Comparison of ENCODE assay signal across 18 cellular contexts in the genomic region with DNA sequence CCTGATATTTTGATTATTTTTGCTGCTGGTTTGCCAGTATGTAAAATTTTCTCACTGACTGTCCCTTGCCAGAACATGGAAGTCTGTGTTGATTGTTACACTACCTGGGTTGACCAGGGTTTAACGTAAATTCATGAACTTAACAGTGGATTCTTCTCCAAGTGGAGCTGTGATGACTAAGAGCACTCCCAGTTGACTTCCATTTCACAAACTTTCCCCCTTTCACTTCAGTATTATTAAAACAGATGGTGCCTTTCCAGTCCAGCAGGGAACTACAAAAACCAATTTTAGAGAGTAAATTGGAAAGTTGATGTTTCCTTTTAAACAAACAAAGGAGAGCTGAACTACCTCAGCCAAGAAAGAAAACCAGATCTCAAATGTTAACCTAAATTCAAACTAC.
DNase-seq lines count a peak whose midpoint lies in the region; ATAC-seq and TF ChIP-seq lines count a peak whose summit lies in the region.
"Had no signal": no experiment of that assay in that cellular context is flagged by ENCODE, and none has a peak within 500 bp of the region (broad histone marks: within the 10 kb centered on the region; RNA-seq: fewer than 3 reads in every experiment).

No MANE protein-coding gene starts in this region.

- TF ChIP-seq EP300 in upper lobe of left lung (IDR thresholded peaks at IDR 0.05): no peak

- DNase-seq in RPMI7951 (ENCODE audit: low read depth) (peak; percentile 55), fibroblast of gingiva (ENCODE audit: low read depth) (peak; percentile 20), neural crest cell (ENCODE audit: low read depth, low spot score) (no peak), upper lobe of left lung (no peak), AG20443 (ENCODE audit: low spot score) (no peak), glutamatergic neuron (no peak), NCI-H1436 (lab: John Stamatoyannopoulos, UW) (no peak)
- DNase-seq: activated CD4-positive, alpha-beta T cell treated with anti-CD3 and anti-CD28 coated beads, Interleukin-2, amount 50 U/mL, for 4 hours; anterior cingulate cortex; CD8-positive, alpha-beta T cell; EL; hypothalamus; NCI-H1417; NCI-H526; RPMI8226; T1000 had no signal

- H3K4me3 Mint-ChIP-seq in neural crest cell (no peak overlapping the region), glutamatergic neuron (ENCODE audit: unreplicated experiment) (no peak overlapping the region)
- H3K4me3 Mint-ChIP-seq: activated T-helper 1 cell treated with anti-CD3 and anti-CD28 coated beads, Interleukin-12 subunit alpha, Interleukin-12 subunit beta, Interleukin-2, Interleukin-4 antibody, amounts not matched to agents 30 ng/mL and 10 ng/mL and 1 ng/mL, durations not matched to agents 14 hours and 24 hours and 36 hours; CD8-positive, alpha-beta T cell had no signal

- H3K4me1 Mint-ChIP-seq in neural crest cell (peaks cover 24% of the 10 kb centered on the region), glutamatergic neuron (ENCODE audit: low read depth, unreplicated experiment) (no peaks in the 10 kb centered on the region)

- no peak overlapping the region for H3K4me3 ChIP-seq in upper lobe of left lung
- H3K4me3 ChIP-seq: K562 had no signal

- H3K9me3 Mint-ChIP-seq in neural crest cell: peaks cover 7% of the 10 kb centered on the region
- no peaks in the 10 kb centered on the region for H3K9me3 Mint-ChIP-seq in glutamatergic neuron (ENCODE audit: unreplicated experiment)
- H3K9me3 Mint-ChIP-seq: CD8-positive, alpha-beta T cell had no signal

- no peaks in the 10 kb centered on the region for H3K9me3 ChIP-seq in upper lobe of left lung

- H3K4me1 ChIP-seq in upper lobe of left lung: peaks cover 7 to 14% (median 9%) of the 10 kb centered on the region in 4 donors

- no peaks in the 10 kb centered on the region for H3K27me3 ChIP-seq in upper lobe of left lung

- H3K36me3 Mint-ChIP-seq in neural crest cell (ENCODE audit: low read depth) (no peaks in the 10 kb centered on the region), glutamatergic neuron (ENCODE audit: unreplicated experiment) (no peaks in the 10 kb centered on the region)
- H3K36me3 Mint-ChIP-seq: CD8-positive, alpha-beta T cell had no signal

- peak in 1 of 2 donors; percentile 47 for ATAC-seq in upper lobe of left lung (ENCODE audit: low FRiP score in 2 of 2)
- ATAC-seq: CD8-positive, alpha-beta T cell; K562 had no signal

- H3K27ac Mint-ChIP-seq in neural crest cell (ENCODE audit: unreplicated experiment) (peak overlapping the region; percentile 57), glutamatergic neuron (ENCODE audit: unreplicated experiment) (no peak overlapping the region)
- H3K27ac Mint-ChIP-seq: CD8-positive, alpha-beta T cell had no signal

- WGBS in upper lobe of left lung, 2 donors: 70 to 79% methylated on average over 1 of the region's 1 CpG

- H3K36me3 ChIP-seq in upper lobe of left lung: no peaks in the 10 kb centered on the region

- TF ChIP-seq POLR2A in upper lobe of left lung (IDR thresholded peaks at IDR 0.05): no peak

- H3K27ac ChIP-seq in upper lobe of left lung: peak overlapping the region in 3 of 4 donors; percentile 9 to 60 (median 56)

- H3K27me3 Mint-ChIP-seq in neural crest cell (ENCODE audit: low read depth): no peaks in the 10 kb centered on the region
- H3K27me3 Mint-ChIP-seq in glutamatergic neuron (ENCODE audit: unreplicated experiment): no peaks in the 10 kb centered on the region

- TF ChIP-seq CTCF in neural crest cell (conservative IDR thresholded peaks at IDR 0.05) (no peak), upper lobe of left lung (IDR thresholded peaks at IDR 0.05) (no peak), glutamatergic neuron (IDR thresholded peaks at IDR 0.05; ENCODE audit: partially characterized antibody, unreplicated experiment) (no peak)

Comparison
In these comparisons a context has a peak if more than half of its experiments do, and no peak if none do; other contexts are left out.
1. DNase-seq: peak in RPMI7951 (single experiment) and fibroblast of gingiva (single experiment); none in neural crest cell (single experiment), upper lobe of left lung (0 of 2), AG20443 (single experiment), glutamatergic neuron (single experiment) and NCI-H1436 (single experiment).